29 cellular contexts compared by ENCODE assay signal in genomic region chr7:45143616-45144015, GRCh38. TPM values are rescaled to one million over a fixed set of nuclear protein-coding genes. Genes with fewer than 3 reads are reported as not detected.
DNase-seq lines count a peak whose midpoint lies in the region; ATAC-seq, FAIRE-seq and TF ChIP-seq lines count a peak whose summit lies in the region.
"Had no signal": no experiment of that assay in that cellular context is flagged by ENCODE, and none has a peak within 500 bp of the region (broad histone marks: within the 10 kb centered on the region; RNA-seq: fewer than 3 reads in every experiment).

No MANE protein-coding gene starts in this region.

- H3K9me3 ChIP-seq in A549 (no peaks in the 10 kb centered on the region), RWPE2 (ENCODE audit: severe bottlenecking) (no peaks in the 10 kb centered on the region)
- H3K9me3 ChIP-seq: gastroesophageal sphincter, ovary, sigmoid colon had no signal

- H3K36me3 Mint-ChIP-seq in immature natural killer cell = peaks cover 0 to 3% (median 0%) of the 10 kb centered on the region in 3 donors
- H3K36me3 Mint-ChIP-seq in T-cell = no peaks in the 10 kb centered on the region
- H3K36me3 Mint-ChIP-seq: CD14-positive monocyte, type B pancreatic cell had no signal

- ATAC-seq in A549 (peak; percentile 17 to 54; a peak in 4 of 6 replicates), RWPE2 (ENCODE audit: low read depth) (peak; percentile 88), T-cell (replicated peaks in 1 of 4) (no peak)
- ATAC-seq: activated CD8-positive, alpha-beta T cell treated with anti-CD3 and anti-CD28 coated beads, Interleukin-2, amount 10 ng/mL, durations not matched to agents 7 days and 5 days; gastroesophageal sphincter had no signal

- FAIRE-seq in A549 (lab: Jason Lieb, UNC) = no peak
- no peak for FAIRE-seq in H54 (lab: Jason Lieb, UNC)
- FAIRE-seq: G401.6, GM18507, TTC549 had no signal

- DNase-seq in A549 (ENCODE audit: low read depth in 1 of 2, low spot score in 1 of 2) (peak in 1 of 2 experiments; percentile 19), H54 (ENCODE audit: insufficient read length, low spot score) (peak; percentile 49), RWPE2 (ENCODE audit: low spot score) (no peak), iris pigment epithelial cell (ENCODE audit: low read depth) (peak; percentile 67), immature natural killer cell (no peak), NCI-H69 (lab: John Stamatoyannopoulos, UW) (no peak), T-cell (no peak), amniotic stem cell (lab: John Stamatoyannopoulos, UW) (no peak)
- DNase-seq: ACHN; activated CD4-positive, alpha-beta T cell treated with anti-CD3 and anti-CD28 coated beads for 1 hour; activated CD8-positive, alpha-beta T cell treated with anti-CD3 and anti-CD28 coated beads, Interleukin-2, amount 10 ng/mL, durations not matched to agents 7 days and 5 days; activated gamma-delta T cell; central memory CD4-positive, alpha-beta T cell; H7; Karpas-422; mesendoderm; NCI-H1048; NCI-H187 treated with DMSO at 0.1 percent for 48 hours; NCI-H774; ovary; SHP77; sigmoid colon had no signal

- POLR2A ChIA-PET in A549 (lab: Yijun Ruan, JAX) (no interaction called here), T-cell (lab: Charles Lee) (no interaction called here)

- H3K27me3 Mint-ChIP-seq in immature natural killer cell (ENCODE audit: low read depth in 3 of 3) = peaks cover 0 to 8% (median 7%) of the 10 kb centered on the region in 3 donors
- H3K27me3 Mint-ChIP-seq in T-cell = peaks cover 17 to 22% of the 10 kb centered on the region in 2 donors

- 52% methylated on average over 4 of the region's 4 CpGs for WGBS in A549 (ENCODE audit: missing lambda C conversion rate)

- H3K27ac Mint-ChIP-seq in immature natural killer cell (no peak overlapping the region), T-cell (no peak overlapping the region)
- H3K27ac Mint-ChIP-seq: activated CD8-positive, alpha-beta T cell treated with anti-CD3 and anti-CD28 coated beads, Interleukin-2, amount 10 ng/mL, durations not matched to agents 7 days and 5 days; type B pancreatic cell had no signal

- H3K4me1 ChIP-seq in A549 (no peaks in the 10 kb centered on the region), RWPE2 (ENCODE audit: insufficient read depth, poor library complexity, severe bottlenecking) (no peaks in the 10 kb centered on the region)
- H3K4me1 ChIP-seq: gastroesophageal sphincter, sigmoid colon had no signal

- CTCF ChIA-PET in A549 (lab: Yijun Ruan, JAX) (interaction anchor here (1.4 kb wide), 1 partner anchor 11 kb away, joined by 4 read pairs; no protein-coding TSS in a partner anchor), T-cell (lab: Charles Lee) (no interaction called here)

- H3K4me1 Mint-ChIP-seq in immature natural killer cell (peaks cover 0 to 4% of the 10 kb centered on the region in 2 donors), T-cell (no peaks in the 10 kb centered on the region)

- no peak overlapping the region for H3K4me2 ChIP-seq in A549

- H3K9me3 Mint-ChIP-seq in immature natural killer cell = no peaks in the 10 kb centered on the region
- no peaks in the 10 kb centered on the region for H3K9me3 Mint-ChIP-seq in T-cell
- H3K9me3 Mint-ChIP-seq: CD14-positive monocyte, type B pancreatic cell had no signal

- H3K4me3 Mint-ChIP-seq in immature natural killer cell (no peak overlapping the region), T-cell (no peak overlapping the region)
- H3K4me3 Mint-ChIP-seq: activated CD8-positive, alpha-beta T cell treated with anti-CD3 and anti-CD28 coated beads, Interleukin-2, amount 10 ng/mL, durations not matched to agents 7 days and 5 days; CD14-positive monocyte; type B pancreatic cell had no signal

- H3K27me3 ChIP-seq in RWPE2 (ENCODE audit: insufficient read depth, poor library complexity, severe bottlenecking) = peaks cover 8% of the 10 kb centered on the region
- H3K27me3 ChIP-seq: ovary had no signal

- no peak for TF ChIP-seq EP300 in A549 (IDR thresholded peaks at IDR 0.05)

- TF ChIP-seq CTCF in A549 (IDR thresholded peaks at IDR 0.05) (no peak), RWPE2 (IDR thresholded peaks at IDR 0.05; ENCODE audit: poor library complexity, severe bottlenecking) (no peak)

- no peak for TF ChIP-seq POLR2A in A549 (IDR thresholded peaks at IDR 0.05; ENCODE audit: low read length)
- no peak for TF ChIP-seq POLR2A in H54 (IDR thresholded peaks at IDR 0.05; ENCODE audit: low read depth, low read length)

- TF ChIP-seq RAD21 in A549 (conservative IDR thresholded peaks at IDR 0.05 in 1 of 2, IDR thresholded peaks at IDR 0.05 in 1 of 2) = no peak

- no peak overlapping the region for H3K4me3 ChIP-seq in A549
- H3K4me3 ChIP-seq in RWPE2 (ENCODE audit: severe bottlenecking) = no peak overlapping the region
- H3K4me3 ChIP-seq: gastroesophageal sphincter, ovary, sigmoid colon had no signal

- H3K27ac ChIP-seq in A549 (no peak overlapping the region), RWPE2 (ENCODE audit: poor library complexity, severe bottlenecking) (no peak overlapping the region)
- H3K27ac ChIP-seq: gastroesophageal sphincter, ovary, sigmoid colon had no signal

- H3K36me3 ChIP-seq in RWPE2 (ENCODE audit: low read depth) = no peaks in the 10 kb centered on the region
- H3K36me3 ChIP-seq: gastroesophageal sphincter, ovary, sigmoid colon had no signal

TF ChIP-seq in A549, 52 proteins besides CTCF, POLR2A, EP300 and RAD21:
- TF ChIP-seq FOSB (CRISPR knock-in tag; IDR thresholded peaks at IDR 0.05) = no peak
- no peak for TF ChIP-seq FOSL2 (IDR thresholded peaks at IDR 0.05)
- peak; percentile 32; the same call in 1 of the 2 replicates for TF ChIP-seq FOSL2 (CRISPR knock-in tag; IDR thresholded peaks at IDR 0.05)

RNA-seq across cellular contexts. Expression of gene RAMP3, which starts 14.0 kb away (rescaled TPM):
- polyA plus RNA-seq in A549 (2011; rRNA removed) (not detected in 2 replicates), A549 (2017; fragmentation: RNase III; extraction: RNeasy Plus Mini Kit Qiagen cat#74134 plus additional on column Dnase treatment) (not detected in 3 replicates), immature natural killer cell (not detected)
- not detected in 2 replicates for polyA plus RNA-seq in A549 (2012; cell fraction: cytosol; rRNA removed)
- polyA plus RNA-seq in A549 (2012; cell fraction: nucleus; rRNA removed) = not detected in 2 replicates
- polyA minus RNA-seq in A549 (2011; rRNA and poly(A)+ RNA removed) = not detected in 2 replicates
- total RNA-seq in T-cell = under 1 TPM in 4 of 5 donors, not detected in 1; 0.19 to 0.63 (median 0.45) TPM
- total RNA-seq: activated CD8-positive, alpha-beta T cell treated with anti-CD3 and anti-CD28 coated beads, Interleukin-2, amount 10 ng/mL, durations not matched to agents 7 days and 5 days; kidney epithelial cell had no signal
- polyA plus RNA-seq: CD14-positive monocyte had no signal

RNA-seq across cellular contexts. Expression of gene TBRG4, which starts 32.1 kb away (rescaled TPM):
- polyA plus RNA-seq in A549 (2011; rRNA removed) = 100 and 135 TPM in 2 replicates
- 117 and 140 TPM in 2 replicates for polyA plus RNA-seq in A549 (2012; cell fraction: cytosol; rRNA removed)
- polyA plus RNA-seq in A549 (2012; cell fraction: nucleus; rRNA removed) = 229 and 282 TPM in 2 replicates
- 82.2 to 88.8 TPM (median 86.9 TPM) in 3 replicates for polyA plus RNA-seq in A549 (2017; fragmentation: RNase III; extraction: RNeasy Plus Mini Kit Qiagen cat#74134 plus additional on column Dnase treatment)
- 312 and 320 TPM in 2 replicates for polyA minus RNA-seq in A549 (2011; rRNA and poly(A)+ RNA removed)
- 10 to 100 TPM; 39.5 to 56.9 (median 52.2) TPM for polyA plus RNA-seq in immature natural killer cell
- 100 to 1,000 TPM in 4 of 5 donors, 10 to 100 TPM in 1; 94.3 to 142 (median 122) TPM for total RNA-seq in T-cell

RNA-seq across cellular contexts. Expression of gene NACAD, which starts 54.8 kb away (rescaled TPM):
- polyA plus RNA-seq in A549 (2011; rRNA removed) (0.03 and 0.05 TPM in 2 replicates), A549 (2017; fragmentation: RNase III; extraction: RNeasy Plus Mini Kit Qiagen cat#74134 plus additional on column Dnase treatment) (0.30 to 0.43 TPM (median 0.40 TPM) in 3 replicates), immature natural killer cell (under 1 TPM in 2 of 3 donors, not detected in 1; 0.26 to 0.65 TPM)
- 0.03 and 0.05 TPM in 2 replicates for polyA plus RNA-seq in A549 (2012; cell fraction: cytosol; rRNA removed)
- polyA plus RNA-seq in A549 (2012; cell fraction: nucleus; rRNA removed) = 0.13 and 0.18 TPM in 2 replicates
- 0.12 TPM in 1 of 2 replicates, not detected in the other for polyA minus RNA-seq in A549 (2011; rRNA and poly(A)+ RNA removed)
- 1 to 10 TPM in 1 of 5 donors, under 1 TPM in 4; 0.10 to 1.6 (median 0.20) TPM for total RNA-seq in T-cell
- polyA plus RNA-seq: CD14-positive monocyte had no signal

Comparison
In these comparisons a context has a peak if more than half of its experiments do, and no peak if none do; other contexts are left out.
1. ATAC-seq: peak in A549 (2 of 2) and RWPE2 (single experiment); none in T-cell (0 of 4).
2. DNase-seq: peak in H54 (single experiment) and iris pigment epithelial cell (single experiment); none in RWPE2 (single experiment), immature natural killer cell (0 of 3), NCI-H69 (single experiment), T-cell (0 of 34) and amniotic stem cell (single experiment).